In genomic region chr3:177300842-177301241, GRCh38 we compare ENCODE assay signal across 17 cellular contexts.
A peak's percentile ranks its signal among the peaks of the same experiment; 100 is the strongest.
DNase-seq lines count a peak whose midpoint lies in the region; ATAC-seq and TF ChIP-seq lines count a peak whose summit lies in the region.
"Had no signal": no experiment of that assay in that cellular context is flagged by ENCODE, and none has a peak within 500 bp of the region (broad histone marks: within the 10 kb centered on the region; RNA-seq: fewer than 3 reads in every experiment).

No MANE protein-coding gene starts in this region.

- 83 to 88% methylated on average over 2 of the region's 2 CpGs for WGBS in gastroesophageal sphincter (ENCODE audit: low coverage in 1 of 2), 2 donors

- POLR2A ChIA-PET in activated CD8-positive, alpha-beta T cell treated with anti-CD3 and anti-CD28 coated beads for 36 hours (lab: Charles Lee): interaction anchor here (0.5 kb wide), 1 partner anchor 250 kb away, joined by 4 read pairs; no protein-coding TSS in a partner anchor

- no peaks in the 10 kb centered on the region for H3K27me3 Mint-ChIP-seq in activated CD8-positive, alpha-beta T cell treated with anti-CD3 and anti-CD28 coated beads for 36 hours

- no peaks in the 10 kb centered on the region for H3K4me1 ChIP-seq in gastroesophageal sphincter

- CTCF ChIA-PET in activated CD8-positive, alpha-beta T cell treated with anti-CD3 and anti-CD28 coated beads for 36 hours (lab: Charles Lee): no interaction called here

- no peak overlapping the region for H3K27ac Mint-ChIP-seq in activated CD8-positive, alpha-beta T cell treated with anti-CD3 and anti-CD28 coated beads for 36 hours

- intact Hi-C loops in activated CD8-positive, alpha-beta T cell treated with anti-CD3 and anti-CD28 coated beads for 36 hours (cut with micrococcal nuclease): no loop called here

- TF ChIP-seq EP300 in gastroesophageal sphincter (IDR thresholded peaks at IDR 0.05): no peak

- no peak overlapping the region for H3K4me3 ChIP-seq in gastroesophageal sphincter
- H3K4me3 ChIP-seq: esophagus squamous epithelium, lung, ovary, tibial nerve had no signal

- H3K27ac ChIP-seq in gastroesophageal sphincter: no peak overlapping the region
- H3K27ac ChIP-seq: esophagus squamous epithelium, ovary had no signal

- no peaks in the 10 kb centered on the region for H3K9me3 ChIP-seq in gastroesophageal sphincter
- H3K9me3 ChIP-seq: esophagus squamous epithelium, ovary, tibial nerve had no signal

- peaks cover 13% of the 10 kb centered on the region for H3K4me1 Mint-ChIP-seq in activated CD8-positive, alpha-beta T cell treated with anti-CD3 and anti-CD28 coated beads for 36 hours (ENCODE audit: low read depth)

- in situ Hi-C loops in ACHN (cut with HindIII; ENCODE audit: low pct_ligation_motif_present, low pct_unique_long_range_greater_than_20kb, low sequenced_read_pairs): no loop called here

- no peaks in the 10 kb centered on the region for H3K9me3 Mint-ChIP-seq in activated CD8-positive, alpha-beta T cell treated with anti-CD3 and anti-CD28 coated beads for 36 hours

- no peaks in the 10 kb centered on the region for H3K27me3 ChIP-seq in gastroesophageal sphincter
- H3K27me3 ChIP-seq: esophagus squamous epithelium, ovary, tibial nerve had no signal

- H3K36me3 ChIP-seq in gastroesophageal sphincter: no peaks in the 10 kb centered on the region
- H3K36me3 ChIP-seq: esophagus squamous epithelium, ovary, tibial nerve had no signal

- peak; percentile 42 for ATAC-seq in GM19452 (IDR thresholded peaks at IDR 0.05; ENCODE audit: unreplicated experiment)
- peak; percentile 51 for ATAC-seq in HG03175 (IDR thresholded peaks at IDR 0.05; ENCODE audit: unreplicated experiment)
- peak; percentile 32 for ATAC-seq in left lobe of liver
- no peak for ATAC-seq in gastroesophageal sphincter
- ATAC-seq in activated CD8-positive, alpha-beta T cell treated with anti-CD3 and anti-CD28 coated beads for 36 hours: no peak
- no peak for ATAC-seq in GM21717 (IDR thresholded peaks at IDR 0.05; ENCODE audit: unreplicated experiment)
- ATAC-seq: activated CD4-positive, CD25-positive, alpha-beta regulatory T cell treated with anti-CD3 and anti-CD28 coated beads, Interleukin-2, amount 50 U/mL, for 24 hours; HCT116 had no signal

- TF ChIP-seq CTCF in gastroesophageal sphincter (IDR thresholded peaks at IDR 0.05): no peak
- TF ChIP-seq CTCF in activated CD8-positive, alpha-beta T cell treated with anti-CD3 and anti-CD28 coated beads for 36 hours (IDR thresholded peaks at IDR 0.05): no peak

- H3K36me3 Mint-ChIP-seq in activated CD8-positive, alpha-beta T cell treated with anti-CD3 and anti-CD28 coated beads for 36 hours (ENCODE audit: low read depth): no peaks in the 10 kb centered on the region

- DNase-seq in ACHN: peak; percentile 47
- no peak for DNase-seq in left lobe of liver (ENCODE audit: low spot score)
- DNase-seq in stimulated activated CD4-positive, alpha-beta T cell treated with anti-CD3 and anti-CD28 coated beads, Interleukin-4, amount 100 ng/mL, for 4 hours: no peak
- no peak for DNase-seq in activated CD8-positive, alpha-beta T cell treated with anti-CD3 and anti-CD28 coated beads for 36 hours
- DNase-seq: activated T-cell treated with anti-CD3 and anti-CD28 coated beads, Interleukin-2, amount 50 U/mL, for 1 hour; esophagus squamous epithelium; NCI-H1436 treated with DMSO at 0.1 percent for 48 hours; NCI-H524 treated with DMSO at 0.1 percent for 48 hours; ovary had no signal

- TF ChIP-seq POLR2A in gastroesophageal sphincter (IDR thresholded peaks at IDR 0.05): no peak

- H3K4me3 Mint-ChIP-seq in activated CD8-positive, alpha-beta T cell treated with anti-CD3 and anti-CD28 coated beads for 36 hours: no peak overlapping the region

Comparison
In these comparisons a context has a peak if more than half of its experiments do, and no peak if none do; other contexts are left out.
1. ATAC-seq: peak in GM19452 (single experiment), HG03175 (single experiment) and left lobe of liver (single experiment); none in gastroesophageal sphincter (single experiment), activated CD8-positive, alpha-beta T cell treated with anti-CD3 and anti-CD28 coated beads for 36 hours (single experiment) and GM21717 (single experiment).